In the genomic region with DNA sequence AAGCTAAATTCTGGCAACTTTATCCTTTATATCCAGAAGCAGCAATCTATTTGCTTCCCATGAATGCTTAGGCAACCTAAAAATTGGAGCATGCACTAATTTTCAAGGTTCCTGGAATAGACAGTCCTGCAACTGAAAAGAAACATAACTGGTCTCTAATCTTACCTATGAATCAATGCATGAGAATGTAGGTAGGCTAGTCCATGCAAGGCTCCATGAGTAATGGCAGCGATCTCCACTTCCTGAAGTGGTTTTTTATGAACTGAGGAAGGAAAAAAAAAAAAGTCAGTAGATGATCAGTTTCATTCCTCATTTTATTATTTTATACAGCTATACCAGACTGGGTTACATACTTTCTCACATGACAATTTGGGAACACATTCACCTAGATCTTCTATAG, we compare ENCODE assay signal across 10 cellular contexts.
DNase-seq lines count a peak whose midpoint lies in the region; ATAC-seq and TF ChIP-seq lines count a peak whose summit lies in the region.
"Had no signal": no experiment of that assay in that cellular context is flagged by ENCODE, and none has a peak within 500 bp of the region (broad histone marks: within the 10 kb centered on the region; RNA-seq: fewer than 3 reads in every experiment).

No MANE protein-coding gene starts in this region.

- no peaks in the 10 kb centered on the region for H3K79me2 ChIP-seq in OCI-LY3 (ENCODE audit: low read length)

- H3K4me2 ChIP-seq in OCI-LY3 (ENCODE audit: low read length), result peak overlapping the region; percentile 76

- H3K4me1 ChIP-seq in OCI-LY3 (ENCODE audit: low read length) (peaks cover 34% of the 10 kb centered on the region), esophagus squamous epithelium (peaks cover 8 to 47% (median 19%) of the 10 kb centered on the region in 3 donors)
- H3K4me1 ChIP-seq: uterus had no signal

- DNase-seq in activated CD8-positive, alpha-beta memory T cell treated with anti-CD3 and anti-CD28 coated beads, Interleukin-2, amount 10 ng/mL, durations not matched to agents 7 days and 5 days, result no peak
- DNase-seq in activated CD8-positive, alpha-beta memory T cell treated with anti-CD3 and anti-CD28 coated beads, Interleukin-2, amount 50 U/mL, for 4 hours, result no peak
- DNase-seq in esophagus squamous epithelium (lab: John Stamatoyannopoulos, UW), result no peak
- no peak for DNase-seq in stimulated activated effector memory CD8-positive, alpha-beta T cell treated with anti-CD3 and anti-CD28 coated beads, Interleukin-12 subunit alpha, Interleukin-12 subunit beta, amount 100 ng/mL, for 72 hours (ENCODE audit: low spot score in 2 of 2)
- no peak for DNase-seq in coronary artery (ENCODE audit: low spot score)
- DNase-seq: Kasumi-1, uterus had no signal

- TF ChIP-seq CTCF in OCI-LY3 (IDR thresholded peaks at IDR 0.05; ENCODE audit: low read depth, low read length) (no peak), esophagus squamous epithelium (IDR thresholded peaks at IDR 0.05) (no peak), coronary artery (IDR thresholded peaks at IDR 0.05) (no peak)

- H3K27ac ChIP-seq in OCI-LY3 (ENCODE audit: low read length), result peak overlapping the region; percentile 90
- peak overlapping the region in 3 of 4 donors; percentile 71 to 75 (median 74) for H3K27ac ChIP-seq in esophagus squamous epithelium
- H3K27ac ChIP-seq in coronary artery, result no peak overlapping the region
- H3K27ac ChIP-seq: uterus had no signal

- no peaks in the 10 kb centered on the region for H4K20me1 ChIP-seq in OCI-LY3 (ENCODE audit: insufficient read depth, low read length)

- no peak overlapping the region for H3K4me3 Mint-ChIP-seq in activated CD8-positive, alpha-beta memory T cell treated with anti-CD3 and anti-CD28 coated beads, Interleukin-2, amount 10 ng/mL, durations not matched to agents 7 days and 5 days
- no peak overlapping the region for H3K4me3 Mint-ChIP-seq in stimulated activated effector memory CD8-positive, alpha-beta T cell treated with anti-CD3 and anti-CD28 coated beads, Interleukin-12 subunit alpha, Interleukin-12 subunit beta, amount 100 ng/mL, for 72 hours

- no peaks in the 10 kb centered on the region for H3K9me3 ChIP-seq in OCI-LY3 (ENCODE audit: insufficient read depth, low read length)
- no peaks in the 10 kb centered on the region for H3K9me3 ChIP-seq in esophagus squamous epithelium
- H3K9me3 ChIP-seq: uterus had no signal

- no peaks in the 10 kb centered on the region for H3K27me3 ChIP-seq in OCI-LY3 (ENCODE audit: low read depth, low read length)
- no peaks in the 10 kb centered on the region for H3K27me3 ChIP-seq in esophagus squamous epithelium
- H3K27me3 ChIP-seq: uterus had no signal

- H3K4me3 ChIP-seq in OCI-LY3 (ENCODE audit: low read length), result 0 out of 2 replicates have a peak overlapping the region, but pooled peaks have one; percentile 5
- H3K4me3 ChIP-seq in esophagus squamous epithelium, result no peak overlapping the region
- H3K4me3 ChIP-seq in coronary artery, result no peak overlapping the region
- H3K4me3 ChIP-seq: uterus had no signal

- no peak overlapping the region for H3K9ac ChIP-seq in OCI-LY3 (ENCODE audit: low read length)

- intact Hi-C loops in esophagus squamous epithelium (cut with DNase I), result no loop called here

- ATAC-seq in activated CD8-positive, alpha-beta memory T cell treated with anti-CD3 and anti-CD28 coated beads, Interleukin-2, amount 10 ng/mL, durations not matched to agents 7 days and 5 days, result no peak
- ATAC-seq in stimulated activated effector memory CD8-positive, alpha-beta T cell treated with anti-CD3 and anti-CD28 coated beads, Interleukin-12 subunit alpha, Interleukin-12 subunit beta, amount 100 ng/mL, for 72 hours, result no peak
- no peak for ATAC-seq in HG03565 (IDR thresholded peaks at IDR 0.05; ENCODE audit: unreplicated experiment)
- no peak for ATAC-seq in GM18909 (IDR thresholded peaks at IDR 0.05; ENCODE audit: poor library complexity, unreplicated experiment)

- peaks cover 17% of the 10 kb centered on the region for H3K4me1 Mint-ChIP-seq in activated CD8-positive, alpha-beta memory T cell treated with anti-CD3 and anti-CD28 coated beads, Interleukin-2, amount 10 ng/mL, durations not matched to agents 7 days and 5 days
- H3K4me1 Mint-ChIP-seq in stimulated activated effector memory CD8-positive, alpha-beta T cell treated with anti-CD3 and anti-CD28 coated beads, Interleukin-12 subunit alpha, Interleukin-12 subunit beta, amount 100 ng/mL, for 72 hours, result no peaks in the 10 kb centered on the region

- 19 to 52% methylated on average over 1 of the region's 1 CpG for WGBS in esophagus squamous epithelium, 2 donors

- TF ChIP-seq POLR2A in esophagus squamous epithelium (IDR thresholded peaks at IDR 0.05), result no peak

- H3K36me3 Mint-ChIP-seq in activated CD8-positive, alpha-beta memory T cell treated with anti-CD3 and anti-CD28 coated beads, Interleukin-2, amount 10 ng/mL, durations not matched to agents 7 days and 5 days, result peaks cover 38% of the 10 kb centered on the region
- peaks cover 80% of the 10 kb centered on the region for H3K36me3 Mint-ChIP-seq in stimulated activated effector memory CD8-positive, alpha-beta T cell treated with anti-CD3 and anti-CD28 coated beads, Interleukin-12 subunit alpha, Interleukin-12 subunit beta, amount 100 ng/mL, for 72 hours

- CTCF ChIA-PET in activated CD8-positive, alpha-beta memory T cell treated with anti-CD3 and anti-CD28 coated beads, Interleukin-2, amount 10 ng/mL, durations not matched to agents 7 days and 5 days (lab: Charles Lee), result interaction anchor here (1.3 kb wide), 1 partner anchor 138 kb away, joined by 5 read pairs; a partner anchor contains a TSS

- no peaks in the 10 kb centered on the region for H3K27me3 Mint-ChIP-seq in activated CD8-positive, alpha-beta memory T cell treated with anti-CD3 and anti-CD28 coated beads, Interleukin-2, amount 10 ng/mL, durations not matched to agents 7 days and 5 days

- peaks cover 2% of the 10 kb centered on the region for H3K9me3 Mint-ChIP-seq in activated CD8-positive, alpha-beta memory T cell treated with anti-CD3 and anti-CD28 coated beads, Interleukin-2, amount 10 ng/mL, durations not matched to agents 7 days and 5 days (ENCODE audit: low read depth)
- no peaks in the 10 kb centered on the region for H3K9me3 Mint-ChIP-seq in stimulated activated effector memory CD8-positive, alpha-beta T cell treated with anti-CD3 and anti-CD28 coated beads, Interleukin-12 subunit alpha, Interleukin-12 subunit beta, amount 100 ng/mL, for 72 hours

- H3K36me3 ChIP-seq in OCI-LY3 (replicated peaks; ENCODE audit: low read depth, low read length) (peaks cover 15% of the 10 kb centered on the region), esophagus squamous epithelium (peaks cover 0 to 34% (median 6%) of the 10 kb centered on the region in 3 donors)
- H3K36me3 ChIP-seq: uterus had no signal

- peak overlapping the region; percentile 24 for H3K27ac Mint-ChIP-seq in activated CD8-positive, alpha-beta memory T cell treated with anti-CD3 and anti-CD28 coated beads, Interleukin-2, amount 10 ng/mL, durations not matched to agents 7 days and 5 days
- H3K27ac Mint-ChIP-seq in stimulated activated effector memory CD8-positive, alpha-beta T cell treated with anti-CD3 and anti-CD28 coated beads, Interleukin-12 subunit alpha, Interleukin-12 subunit beta, amount 100 ng/mL, for 72 hours, result peak overlapping the region; percentile 65

- H2AFZ ChIP-seq in OCI-LY3 (ENCODE audit: low read depth, low read length), result no peak overlapping the region

Comparison
In these comparisons a context has a peak if more than half of its experiments do, and no peak if none do; other contexts are left out.
1. H3K27ac ChIP-seq: peak in OCI-LY3 (single experiment) and esophagus squamous epithelium (3 of 4); none in coronary artery (0 of 2).